Comparison of ENCODE assay signal across 1 cellular context in the genomic region with DNA sequence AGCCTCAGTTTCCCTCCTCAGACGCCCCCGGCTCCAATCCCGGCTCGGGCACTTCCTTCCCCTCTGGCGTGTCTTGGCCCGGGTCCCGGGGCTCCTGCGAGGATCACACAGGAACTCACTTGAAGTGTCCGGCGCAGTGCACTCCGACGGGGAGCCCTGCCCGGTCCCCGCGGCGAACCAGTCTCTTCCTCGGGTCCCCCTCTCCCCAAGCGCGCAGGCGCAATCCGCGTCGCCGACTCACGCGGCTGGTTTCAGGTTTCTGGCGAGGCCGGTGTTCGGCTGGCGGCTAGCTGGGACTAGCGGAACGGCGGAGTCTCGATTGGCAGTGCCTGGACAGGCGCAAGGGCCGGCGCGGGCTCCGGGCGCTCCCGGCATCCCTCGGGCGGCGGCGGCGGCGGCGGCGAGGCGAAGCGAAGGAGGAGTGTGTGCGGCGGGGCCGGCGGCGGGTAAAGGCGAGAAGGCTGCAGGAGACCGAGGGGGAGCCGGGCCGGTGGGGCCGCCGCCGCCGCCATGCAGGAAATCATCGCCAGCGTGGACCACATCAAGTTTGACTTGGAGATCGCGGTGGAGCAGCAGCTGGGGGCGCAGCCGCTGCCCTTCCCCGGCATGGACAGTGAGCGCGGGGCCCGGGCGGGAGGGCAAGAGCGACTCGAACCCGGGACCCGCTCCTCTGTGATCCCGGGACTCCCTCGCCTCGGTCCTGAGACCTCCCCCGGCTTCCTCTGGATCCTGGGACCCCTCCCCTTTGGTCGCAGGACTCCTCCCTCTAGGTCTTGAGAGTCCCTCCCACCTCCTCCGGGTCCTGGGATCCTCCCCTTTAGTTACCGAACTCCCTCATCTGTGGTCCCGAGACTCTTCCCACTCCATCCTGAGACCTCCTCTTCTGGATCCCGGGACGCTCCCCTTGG.
TF ChIP-seq lines count a peak whose summit lies in the region.

A gene (plus strand): TSS at position 371 of the 908 bp plus-strand sequence. CDS start 140 bp downstream, at position 511.
A gene with protein sequence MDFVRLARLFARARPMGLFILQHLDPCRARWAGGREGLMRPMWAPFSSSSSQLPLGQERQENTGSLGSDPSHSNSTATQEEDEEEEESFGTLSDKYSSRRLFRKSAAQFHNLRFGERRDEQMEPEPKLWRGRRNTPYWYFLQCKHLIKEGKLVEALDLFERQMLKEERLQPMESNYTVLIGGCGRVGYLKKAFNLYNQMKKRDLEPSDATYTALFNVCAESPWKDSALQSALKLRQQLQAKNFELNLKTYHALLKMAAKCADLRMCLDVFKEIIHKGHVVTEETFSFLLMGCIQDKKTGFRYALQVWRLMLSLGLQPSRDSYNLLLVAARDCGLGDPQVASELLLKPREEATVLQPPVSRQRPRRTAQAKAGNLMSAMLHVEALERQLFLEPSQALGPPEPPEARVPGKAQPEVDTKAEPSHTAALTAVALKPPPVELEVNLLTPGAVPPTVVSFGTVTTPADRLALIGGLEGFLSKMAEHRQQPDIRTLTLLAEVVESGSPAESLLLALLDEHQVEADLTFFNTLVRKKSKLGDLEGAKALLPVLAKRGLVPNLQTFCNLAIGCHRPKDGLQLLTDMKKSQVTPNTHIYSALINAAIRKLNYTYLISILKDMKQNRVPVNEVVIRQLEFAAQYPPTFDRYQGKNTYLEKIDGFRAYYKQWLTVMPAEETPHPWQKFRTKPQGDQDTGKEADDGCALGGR (minus strand): TSS at position 226 of the 908 bp plus-strand sequence. CDS start 3,556 bp downstream, outside the sequence.

TF ChIP-seq in HEK293, 187 proteins besides CTCF, POLR2A, EP300 and RAD21 (continued from another document and continues in another):
- TF ChIP-seq, protein P1, sequence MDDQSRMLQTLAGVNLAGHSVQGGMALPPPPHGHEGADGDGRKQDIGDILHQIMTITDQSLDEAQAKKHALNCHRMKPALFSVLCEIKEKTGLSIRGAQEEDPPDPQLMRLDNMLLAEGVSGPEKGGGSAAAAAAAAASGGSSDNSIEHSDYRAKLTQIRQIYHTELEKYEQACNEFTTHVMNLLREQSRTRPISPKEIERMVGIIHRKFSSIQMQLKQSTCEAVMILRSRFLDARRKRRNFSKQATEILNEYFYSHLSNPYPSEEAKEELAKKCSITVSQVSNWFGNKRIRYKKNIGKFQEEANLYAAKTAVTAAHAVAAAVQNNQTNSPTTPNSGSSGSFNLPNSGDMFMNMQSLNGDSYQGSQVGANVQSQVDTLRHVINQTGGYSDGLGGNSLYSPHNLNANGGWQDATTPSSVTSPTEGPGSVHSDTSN (CRISPR knock-in tag; IDR thresholded peaks at IDR 0.05): peak; percentile 73; the same call in 1 of the 2 replicates
- TF ChIP-seq TCF7L2 (IDR thresholded peaks at IDR 0.05; ENCODE audit: borderline replicate concordance, low read depth, low read length) (no peak), ZNF23 (tag by site-specific recombination; IDR thresholded peaks at IDR 0.05; ENCODE audit: borderline replicate concordance) (no peak), ZBTB20 (tag by site-specific recombination; IDR thresholded peaks at IDR 0.05) (peak; percentile 74; the same call in 1 of the 2 replicates), ZBTB48 (tag by site-specific recombination; IDR thresholded peaks at IDR 0.05) (no peak; the same call in 1 of the 2 replicates), SP7 (tag by site-specific recombination; IDR thresholded peaks at IDR 0.05) (peak; percentile 67; the same call in 1 of the 2 replicates), ZNF24 (tag by site-specific recombination; IDR thresholded peaks at IDR 0.05) (peak; percentile 17; the same call in 1 of the 2 replicates), WT1 (tag by site-specific recombination; IDR thresholded peaks at IDR 0.05) (peak; percentile 84), ZNF677 (tag by site-specific recombination; IDR thresholded peaks at IDR 0.05) (0 out of 2 replicates have a peak, but pooled peaks have one; percentile 35), ZNF324 (tag by site-specific recombination; IDR thresholded peaks at IDR 0.05) (peak; percentile 75; the same call in 1 of the 2 replicates), ZNF19 (tag by site-specific recombination; IDR thresholded peaks at IDR 0.05; ENCODE audit: low read depth) (no peak), GLI2 (tag by site-specific recombination; IDR thresholded peaks at IDR 0.05; ENCODE audit: borderline replicate concordance, low read depth) (no peak), ZBTB17 (tag by site-specific recombination; IDR thresholded peaks at IDR 0.05) (peak; percentile 99), ZNF785 (tag by site-specific recombination; IDR thresholded peaks at IDR 0.05) (no peak), ZNF311 (tag by site-specific recombination; IDR thresholded peaks at IDR 0.05; ENCODE audit: borderline replicate concordance) (no peak), HOXC10 (CRISPR knock-in tag; IDR thresholded peaks at IDR 0.05) (0 out of 2 replicates have a peak, but pooled peaks have one; percentile 76), ZNF404 (tag by site-specific recombination; IDR thresholded peaks at IDR 0.05) (no peak), BCL11B (tag by site-specific recombination; IDR thresholded peaks at IDR 0.05; ENCODE audit: low read depth) (no peak), EGR2 (tag by site-specific recombination; IDR thresholded peaks at IDR 0.05; ENCODE audit: low read depth) (peak; percentile 53; the same call in 1 of the 2 replicates), ZNF423 (tag by site-specific recombination; IDR thresholded peaks at IDR 0.05) (no peak), YY2 (tag by site-specific recombination; IDR thresholded peaks at IDR 0.05) (peak; percentile 48; the same call in 1 of the 2 replicates), ZSCAN30 (tag by site-specific recombination; IDR thresholded peaks at IDR 0.05) (peak; percentile 83), ZNF292 (tag by site-specific recombination; IDR thresholded peaks at IDR 0.05; ENCODE audit: borderline replicate concordance, low read depth) (no peak), ZNF341 (tag by site-specific recombination; IDR thresholded peaks at IDR 0.05; ENCODE audit: low read depth) (peak; percentile 30; the same call in 1 of the 2 replicates), ZNF747 (tag by site-specific recombination; IDR thresholded peaks at IDR 0.05) (no peak)
- TF ChIP-seq, protein P2, sequence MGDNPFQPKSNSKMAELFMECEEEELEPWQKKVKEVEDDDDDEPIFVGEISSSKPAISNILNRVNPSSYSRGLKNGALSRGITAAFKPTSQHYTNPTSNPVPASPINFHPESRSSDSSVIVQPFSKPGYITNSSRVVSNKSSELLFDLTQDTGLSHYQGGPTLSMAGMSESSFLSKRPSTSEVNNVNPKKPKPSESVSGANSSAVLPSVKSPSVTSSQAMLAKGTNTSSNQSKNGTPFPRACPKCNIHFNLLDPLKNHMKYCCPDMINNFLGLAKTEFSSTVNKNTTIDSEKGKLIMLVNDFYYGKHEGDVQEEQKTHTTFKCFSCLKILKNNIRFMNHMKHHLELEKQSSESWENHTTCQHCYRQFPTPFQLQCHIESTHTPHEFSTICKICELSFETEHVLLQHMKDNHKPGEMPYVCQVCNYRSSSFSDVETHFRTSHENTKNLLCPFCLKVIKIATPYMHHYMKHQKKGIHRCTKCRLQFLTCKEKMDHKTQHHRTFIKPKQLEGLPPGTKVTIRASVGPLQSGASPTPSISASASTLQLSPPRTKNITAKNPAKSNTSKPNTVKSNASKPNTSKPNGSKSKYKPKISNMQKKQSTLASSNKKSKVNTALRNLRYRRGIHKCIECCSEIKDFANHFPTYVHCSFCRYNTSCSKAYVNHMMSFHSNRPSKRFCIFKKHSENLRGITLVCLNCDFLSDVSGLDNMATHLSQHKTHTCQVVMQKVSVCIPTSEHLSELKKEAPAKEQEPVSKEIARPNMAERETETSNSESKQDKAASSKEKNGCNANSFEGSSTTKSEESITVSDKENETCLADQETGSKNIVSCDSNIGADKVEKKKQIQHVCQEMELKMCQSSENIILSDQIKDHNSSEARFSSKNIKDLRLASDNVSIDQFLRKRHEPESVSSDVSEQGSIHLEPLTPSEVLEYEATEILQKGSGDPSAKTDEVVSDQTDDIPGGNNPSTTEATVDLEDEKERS (tag by site-specific recombination; IDR thresholded peaks at IDR 0.05): no peak
- TF ChIP-seq, protein P3, sequence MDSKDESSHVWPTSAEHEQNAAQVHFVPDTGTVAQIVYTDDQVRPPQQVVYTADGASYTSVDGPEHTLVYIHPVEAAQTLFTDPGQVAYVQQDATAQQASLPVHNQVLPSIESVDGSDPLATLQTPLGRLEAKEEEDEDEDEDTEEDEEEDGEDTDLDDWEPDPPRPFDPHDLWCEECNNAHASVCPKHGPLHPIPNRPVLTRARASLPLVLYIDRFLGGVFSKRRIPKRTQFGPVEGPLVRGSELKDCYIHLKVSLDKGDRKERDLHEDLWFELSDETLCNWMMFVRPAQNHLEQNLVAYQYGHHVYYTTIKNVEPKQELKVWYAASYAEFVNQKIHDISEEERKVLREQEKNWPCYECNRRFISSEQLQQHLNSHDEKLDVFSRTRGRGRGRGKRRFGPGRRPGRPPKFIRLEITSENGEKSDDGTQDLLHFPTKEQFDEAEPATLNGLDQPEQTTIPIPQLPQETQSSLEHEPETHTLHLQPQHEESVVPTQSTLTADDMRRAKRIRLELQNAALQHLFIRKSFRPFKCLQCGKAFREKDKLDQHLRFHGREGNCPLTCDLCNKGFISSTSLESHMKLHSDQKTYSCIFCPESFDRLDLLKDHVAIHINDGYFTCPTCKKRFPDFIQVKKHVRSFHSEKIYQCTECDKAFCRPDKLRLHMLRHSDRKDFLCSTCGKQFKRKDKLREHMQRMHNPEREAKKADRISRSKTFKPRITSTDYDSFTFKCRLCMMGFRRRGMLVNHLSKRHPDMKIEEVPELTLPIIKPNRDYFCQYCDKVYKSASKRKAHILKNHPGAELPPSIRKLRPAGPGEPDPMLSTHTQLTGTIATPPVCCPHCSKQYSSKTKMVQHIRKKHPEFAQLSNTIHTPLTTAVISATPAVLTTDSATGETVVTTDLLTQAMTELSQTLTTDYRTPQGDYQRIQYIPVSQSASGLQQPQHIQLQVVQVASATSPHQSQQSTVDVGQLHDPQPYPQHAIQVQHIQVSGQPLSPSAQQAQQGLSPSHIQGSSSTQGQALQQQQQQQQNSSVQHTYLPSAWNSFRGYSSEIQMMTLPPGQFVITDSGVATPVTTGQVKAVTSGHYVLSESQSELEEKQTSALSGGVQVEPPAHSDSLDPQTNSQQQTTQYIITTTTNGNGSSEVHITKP (tag by site-specific recombination; IDR thresholded peaks at IDR 0.05): peak; percentile 74
- TF ChIP-seq, protein P4, sequence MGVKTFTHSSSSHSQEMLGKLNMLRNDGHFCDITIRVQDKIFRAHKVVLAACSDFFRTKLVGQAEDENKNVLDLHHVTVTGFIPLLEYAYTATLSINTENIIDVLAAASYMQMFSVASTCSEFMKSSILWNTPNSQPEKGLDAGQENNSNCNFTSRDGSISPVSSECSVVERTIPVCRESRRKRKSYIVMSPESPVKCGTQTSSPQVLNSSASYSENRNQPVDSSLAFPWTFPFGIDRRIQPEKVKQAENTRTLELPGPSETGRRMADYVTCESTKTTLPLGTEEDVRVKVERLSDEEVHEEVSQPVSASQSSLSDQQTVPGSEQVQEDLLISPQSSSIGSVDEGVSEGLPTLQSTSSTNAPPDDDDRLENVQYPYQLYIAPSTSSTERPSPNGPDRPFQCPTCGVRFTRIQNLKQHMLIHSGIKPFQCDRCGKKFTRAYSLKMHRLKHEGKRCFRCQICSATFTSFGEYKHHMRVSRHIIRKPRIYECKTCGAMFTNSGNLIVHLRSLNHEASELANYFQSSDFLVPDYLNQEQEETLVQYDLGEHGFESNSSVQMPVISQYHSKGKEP (tag by site-specific recombination; IDR thresholded peaks at IDR 0.05): peak; percentile 77
- TF ChIP-seq, protein P5, sequence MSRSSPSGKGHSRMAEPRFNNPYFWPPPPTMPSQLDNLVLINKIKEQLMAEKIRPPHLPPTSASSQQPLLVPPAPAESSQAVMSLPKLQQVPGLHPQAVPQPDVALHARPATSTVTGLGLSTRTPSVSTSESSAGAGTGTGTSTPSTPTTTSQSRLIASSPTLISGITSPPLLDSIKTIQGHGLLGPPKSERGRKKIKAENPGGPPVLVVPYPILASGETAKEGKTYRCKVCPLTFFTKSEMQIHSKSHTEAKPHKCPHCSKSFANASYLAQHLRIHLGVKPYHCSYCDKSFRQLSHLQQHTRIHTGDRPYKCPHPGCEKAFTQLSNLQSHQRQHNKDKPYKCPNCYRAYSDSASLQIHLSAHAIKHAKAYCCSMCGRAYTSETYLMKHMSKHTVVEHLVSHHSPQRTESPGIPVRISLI (tag by site-specific recombination; IDR thresholded peaks at IDR 0.05): no peak
- TF ChIP-seq, protein P6, sequence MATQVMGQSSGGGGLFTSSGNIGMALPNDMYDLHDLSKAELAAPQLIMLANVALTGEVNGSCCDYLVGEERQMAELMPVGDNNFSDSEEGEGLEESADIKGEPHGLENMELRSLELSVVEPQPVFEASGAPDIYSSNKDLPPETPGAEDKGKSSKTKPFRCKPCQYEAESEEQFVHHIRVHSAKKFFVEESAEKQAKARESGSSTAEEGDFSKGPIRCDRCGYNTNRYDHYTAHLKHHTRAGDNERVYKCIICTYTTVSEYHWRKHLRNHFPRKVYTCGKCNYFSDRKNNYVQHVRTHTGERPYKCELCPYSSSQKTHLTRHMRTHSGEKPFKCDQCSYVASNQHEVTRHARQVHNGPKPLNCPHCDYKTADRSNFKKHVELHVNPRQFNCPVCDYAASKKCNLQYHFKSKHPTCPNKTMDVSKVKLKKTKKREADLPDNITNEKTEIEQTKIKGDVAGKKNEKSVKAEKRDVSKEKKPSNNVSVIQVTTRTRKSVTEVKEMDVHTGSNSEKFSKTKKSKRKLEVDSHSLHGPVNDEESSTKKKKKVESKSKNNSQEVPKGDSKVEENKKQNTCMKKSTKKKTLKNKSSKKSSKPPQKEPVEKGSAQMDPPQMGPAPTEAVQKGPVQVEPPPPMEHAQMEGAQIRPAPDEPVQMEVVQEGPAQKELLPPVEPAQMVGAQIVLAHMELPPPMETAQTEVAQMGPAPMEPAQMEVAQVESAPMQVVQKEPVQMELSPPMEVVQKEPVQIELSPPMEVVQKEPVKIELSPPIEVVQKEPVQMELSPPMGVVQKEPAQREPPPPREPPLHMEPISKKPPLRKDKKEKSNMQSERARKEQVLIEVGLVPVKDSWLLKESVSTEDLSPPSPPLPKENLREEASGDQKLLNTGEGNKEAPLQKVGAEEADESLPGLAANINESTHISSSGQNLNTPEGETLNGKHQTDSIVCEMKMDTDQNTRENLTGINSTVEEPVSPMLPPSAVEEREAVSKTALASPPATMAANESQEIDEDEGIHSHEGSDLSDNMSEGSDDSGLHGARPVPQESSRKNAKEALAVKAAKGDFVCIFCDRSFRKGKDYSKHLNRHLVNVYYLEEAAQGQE (tag by site-specific recombination; IDR thresholded peaks at IDR 0.05): 0 out of 2 replicates have a peak, but pooled peaks have one; percentile 23
- TF ChIP-seq, protein P7, sequence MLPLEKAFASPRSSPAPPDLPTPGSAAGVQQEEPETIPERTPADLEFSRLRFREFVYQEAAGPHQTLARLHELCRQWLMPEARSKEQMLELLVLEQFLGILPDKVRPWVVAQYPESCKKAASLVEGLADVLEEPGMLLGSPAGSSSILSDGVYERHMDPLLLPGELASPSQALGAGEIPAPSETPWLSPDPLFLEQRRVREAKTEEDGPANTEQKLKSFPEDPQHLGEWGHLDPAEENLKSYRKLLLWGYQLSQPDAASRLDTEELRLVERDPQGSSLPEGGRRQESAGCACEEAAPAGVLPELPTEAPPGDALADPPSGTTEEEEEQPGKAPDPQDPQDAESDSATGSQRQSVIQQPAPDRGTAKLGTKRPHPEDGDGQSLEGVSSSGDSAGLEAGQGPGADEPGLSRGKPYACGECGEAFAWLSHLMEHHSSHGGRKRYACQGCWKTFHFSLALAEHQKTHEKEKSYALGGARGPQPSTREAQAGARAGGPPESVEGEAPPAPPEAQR (tag by site-specific recombination; IDR thresholded peaks at IDR 0.05): no peak; the same call in 1 of the 2 replicates
